Comparison of ENCODE assay signal across 8 cellular contexts in the genomic region with DNA sequence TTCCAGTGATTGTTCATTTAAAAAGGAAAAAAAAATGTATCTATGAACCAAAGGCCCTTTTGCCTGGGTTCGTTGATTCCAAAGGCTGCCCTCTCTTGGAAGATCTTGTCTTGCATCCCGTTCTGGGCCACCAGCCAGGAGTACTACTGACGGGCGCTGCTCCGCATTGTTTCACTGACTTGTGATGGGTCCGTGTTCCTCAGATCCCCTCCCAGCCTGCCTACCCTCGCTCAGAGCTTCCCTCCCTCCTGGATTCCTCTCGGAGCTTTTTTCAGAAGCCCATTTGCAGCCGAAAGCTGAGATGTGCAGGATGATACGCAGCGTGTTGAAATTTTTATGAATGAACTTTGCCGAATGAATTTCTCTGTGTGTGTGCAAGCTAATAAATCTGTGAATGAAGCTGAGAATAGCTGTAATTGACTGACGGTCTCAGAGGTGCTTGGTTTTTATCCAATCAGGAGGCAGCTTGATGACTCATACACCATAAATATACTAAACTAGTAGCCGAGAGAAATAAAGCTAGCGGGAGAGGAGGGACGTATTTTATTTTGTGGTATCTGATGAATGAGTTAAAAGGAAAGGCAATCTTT. TPM values are rescaled to one million over a fixed set of nuclear protein-coding genes. Genes with fewer than 3 reads are reported as not detected.
DNase-seq lines count a peak whose midpoint lies in the region; ATAC-seq and TF ChIP-seq lines count a peak whose summit lies in the region.

Gene SHC4, minus strand, starts transcription at position 396 of the 590 bp plus-strand sequence. CDS start 904 bp downstream, outside the sequence.

- H3K4me1 ChIP-seq in HAP-1: peaks cover 4% of the 10 kb centered on the region; the same call in 1 of the 2 replicates
- H3K4me1 ChIP-seq in left ventricle myocardium inferior: peaks cover 28% of the 10 kb centered on the region
- peaks cover 21% of the 10 kb centered on the region for H3K4me1 ChIP-seq in osteoblast (ENCODE audit: insufficient read depth, low read length)

- H3K27ac ChIP-seq in left ventricle myocardium inferior (replicated peaks) (peak within 1 kb of the TSS; percentile 74), osteoblast (ENCODE audit: low read depth, low read length) (peak within 1 kb of the TSS; percentile 64)

- DNase-seq in DMS53 treated with DMSO at 0.1 percent for 48 hours (lab: John Stamatoyannopoulos, UW; ENCODE audit: unreplicated experiment) (peak; percentile 26), HAP-1 (ENCODE audit: low spot score in 2 of 2) (peak; percentile 82 to 89), NCI-H524 treated with DMSO at 0.1 percent for 48 hours (lab: John Stamatoyannopoulos, UW) (peak; percentile 60), astrocyte of the hippocampus (ENCODE audit: low read depth, low spot score) (peak; percentile 85), left ventricle myocardium inferior (peak; percentile 64), osteoblast (ENCODE audit: insufficient read length, low spot score, missing footprints) (peak; percentile 87), NCI-H2029 (lab: John Stamatoyannopoulos, UW) (no peak)

- TF ChIP-seq CTCF in left ventricle myocardium inferior (IDR thresholded peaks at IDR 0.05; ENCODE audit: borderline replicate concordance) (peak; percentile 44), osteoblast (IDR thresholded peaks at IDR 0.05; ENCODE audit: extremely low read depth, low read depth, low read length) (peak; percentile 48)

- peak within 1 kb of the TSS; percentile 78 for H2AFZ ChIP-seq in osteoblast (ENCODE audit: low read length)

- H3K9me3 ChIP-seq in HAP-1 (no peaks in the 10 kb centered on the region), left ventricle myocardium inferior (replicated peaks) (no peaks in the 10 kb centered on the region), osteoblast (ENCODE audit: low read depth, low read length) (no peaks in the 10 kb centered on the region)

- in situ Hi-C loops in HAP-1 (cut with MboI; ENCODE audit: low sequenced_read_pairs): no loop called here

- H3K4me3 ChIP-seq in HAP-1: peak within 1 kb of the TSS; percentile 36
- peak within 1 kb of the TSS; percentile 75 for H3K4me3 ChIP-seq in left ventricle myocardium inferior
- peak within 1 kb of the TSS; percentile 76 for H3K4me3 ChIP-seq in osteoblast (ENCODE audit: insufficient read depth, low read length)

- no peaks in the 10 kb centered on the region for H3K79me2 ChIP-seq in osteoblast (ENCODE audit: insufficient read depth, low read length)

- no peak for ATAC-seq in HG02588 (IDR thresholded peaks at IDR 0.05; ENCODE audit: unreplicated experiment)

- H3K36me3 ChIP-seq in HAP-1 (replicated peaks): no peaks in the 10 kb centered on the region
- H3K36me3 ChIP-seq in left ventricle myocardium inferior: no peaks in the 10 kb centered on the region
- no peaks in the 10 kb centered on the region for H3K36me3 ChIP-seq in osteoblast (ENCODE audit: insufficient read depth, low read length)

- peak within 1 kb of the TSS; percentile 95 for H3K4me2 ChIP-seq in osteoblast (ENCODE audit: insufficient read depth, low read length)

- H3K27me3 ChIP-seq in HAP-1 (ENCODE audit: low read depth) (no peaks in the 10 kb centered on the region), left ventricle myocardium inferior (ENCODE audit: low read depth) (no peaks in the 10 kb centered on the region), osteoblast (ENCODE audit: insufficient read depth, low read length) (no peaks in the 10 kb centered on the region)

- intact Hi-C loops in left ventricle myocardium inferior (cut with micrococcal nuclease): loop anchor here (10.0 kb wide), 1 partner anchor 89 kb away; the partner anchor contains the start of gene EID1

- H4K20me1 ChIP-seq in osteoblast (ENCODE audit: insufficient read depth, low read length): no peaks in the 10 kb centered on the region

RNA-seq across cellular contexts. Expression of gene SHC4, which starts in this region (rescaled TPM):
- total RNA-seq in left ventricle myocardium inferior (3.3 TPM), osteoblast (0.72 and 1.5 TPM in 2 replicates)
